Comparison of ENCODE assay signal across 8 cellular contexts in genomic region chr1:3900150-3900968, GRCh38. TPM values are rescaled to one million over a fixed set of nuclear protein-coding genes. Genes with fewer than 3 reads are reported as not detected.
A peak's percentile ranks its signal among the peaks of the same experiment; 100 is the strongest.
DNase-seq lines count a peak whose midpoint lies in the region; ATAC-seq and TF ChIP-seq lines count a peak whose summit lies in the region.

Gene C1orf174 (minus strand): TSS chr1:3900272. CDS start chr1:3900186, 86 bp downstream.

- H3K27ac Mint-ChIP-seq in GM23338 = peak within 1 kb of the TSS; percentile 100
- peak within 1 kb of the TSS; percentile 97 to 98 for H3K27ac Mint-ChIP-seq in natural killer cell treated with Interleukin-12 subunit alpha and Interleukin-12 subunit beta and Interleukin-15 and Interleukin-18, amount 100 ng/mL, for 72 hours

- H3K4me3 ChIP-seq in DOHH2 (ENCODE audit: low read length) (peak within 1 kb of the TSS; percentile 98), GM23338 (peak within 1 kb of the TSS; percentile 95), fibroblast of pulmonary artery (replicated peaks; ENCODE audit: low read depth, low read length) (peak within 1 kb of the TSS; percentile 91)

- peaks cover 11% of the 10 kb centered on the region; the same call in 2 of the 3 replicates for H3K9me3 Mint-ChIP-seq in GM23338
- no peaks in the 10 kb centered on the region for H3K9me3 Mint-ChIP-seq in natural killer cell treated with Interleukin-12 subunit alpha and Interleukin-12 subunit beta and Interleukin-15 and Interleukin-18, amount 100 ng/mL, for 72 hours

- H3K27me3 ChIP-seq in DOHH2 (ENCODE audit: control insufficient read depth, low read length) (no peaks in the 10 kb centered on the region), GM23338 (ENCODE audit: insufficient read depth) (no peaks in the 10 kb centered on the region)

- peak within 1 kb of the TSS; percentile 94 for H3K4me3 Mint-ChIP-seq in GM23338
- peak within 1 kb of the TSS; percentile 94 for H3K4me3 Mint-ChIP-seq in natural killer cell treated with Interleukin-12 subunit alpha and Interleukin-12 subunit beta and Interleukin-15 and Interleukin-18, amount 100 ng/mL, for 72 hours

- peaks cover 23% of the 10 kb centered on the region for H3K4me1 Mint-ChIP-seq in GM23338
- peaks cover 41 to 55% of the 10 kb centered on the region in 2 donors for H3K4me1 Mint-ChIP-seq in natural killer cell treated with Interleukin-12 subunit alpha and Interleukin-12 subunit beta and Interleukin-15 and Interleukin-18, amount 100 ng/mL, for 72 hours (ENCODE audit: low read depth in 2 of 2)

- ATAC-seq in GM23338 = peak; percentile 82
- ATAC-seq in natural killer cell treated with Interleukin-12 subunit alpha and Interleukin-12 subunit beta and Interleukin-15 and Interleukin-18, amount 100 ng/mL, for 72 hours = peak; percentile 84 to 89
- peak; percentile 79 for ATAC-seq in stimulated activated naive CD8-positive, alpha-beta T cell treated with anti-CD3 and anti-CD28 coated beads, Interleukin-15, Interleukin-2, amounts not matched to agents 100 U/mL and 50 U/mL, for 24 hours

- H3K79me2 ChIP-seq in DOHH2 (ENCODE audit: control insufficient read depth, low read length) = peaks cover 46% of the 10 kb centered on the region
- peaks cover 41% of the 10 kb centered on the region for H3K79me2 ChIP-seq in GM23338 (replicated peaks; ENCODE audit: insufficient read depth)

- peaks cover 57% of the 10 kb centered on the region for H3K4me1 ChIP-seq in DOHH2 (ENCODE audit: control insufficient read depth, low read length)
- H3K4me1 ChIP-seq in GM23338 (ENCODE audit: insufficient read depth) = 0 out of 2 replicates have a peak, but pooled peaks cover 4% of the 10 kb centered on the region

- peak within 1 kb of the TSS; percentile 94 for H3K27ac ChIP-seq in DOHH2 (ENCODE audit: low read depth, low read length)
- H3K27ac ChIP-seq in GM23338 (ENCODE audit: low read depth) = peak within 1 kb of the TSS; percentile 100

- H3K4me2 ChIP-seq in DOHH2 (ENCODE audit: low read length) = peak within 1 kb of the TSS; percentile 100
- peak within 1 kb of the TSS; percentile 93 for H3K4me2 ChIP-seq in GM23338

- no peaks in the 10 kb centered on the region for H3K9me3 ChIP-seq in DOHH2 (ENCODE audit: control insufficient read depth, insufficient read depth, low read length)

- TF ChIP-seq CTCF in DOHH2 (IDR thresholded peaks at IDR 0.05; ENCODE audit: low read depth, low read length, poor library complexity, severe bottlenecking) (no peak), GM23338 (conservative IDR thresholded peaks at IDR 0.05; ENCODE audit: low read depth in 2 of 2) (no peak), fibroblast of pulmonary artery (IDR thresholded peaks at IDR 0.05; ENCODE audit: low read length, missing control alignments) (no peak)

- no peaks in the 10 kb centered on the region for H4K20me1 ChIP-seq in DOHH2 (ENCODE audit: control insufficient read depth, insufficient read depth, low read depth, low read length)
- H4K20me1 ChIP-seq in GM23338 (replicated peaks; ENCODE audit: insufficient read depth) = peaks cover 11% of the 10 kb centered on the region; the same call in 1 of the 2 replicates

- H2AFZ ChIP-seq in GM23338 = peak within 1 kb of the TSS; percentile 97

- peaks cover 9% of the 10 kb centered on the region for H3K27me3 Mint-ChIP-seq in GM23338 (ENCODE audit: insufficient read depth, low read depth, poor library complexity)
- H3K27me3 Mint-ChIP-seq in natural killer cell treated with Interleukin-12 subunit alpha and Interleukin-12 subunit beta and Interleukin-15 and Interleukin-18, amount 100 ng/mL, for 72 hours = no peaks in the 10 kb centered on the region

- DNase-seq in GM23338 (ENCODE audit: low spot score) (peak; percentile 97), LHCN-M2 (ENCODE audit: low read depth) (peak; percentile 98), SHP77 (lab: John Stamatoyannopoulos, UW) (peak; percentile 95 to 96), fibroblast of pulmonary artery (ENCODE audit: low read depth) (peak; percentile 99)
- peak; percentile 94 for DNase-seq in activated effector memory CD4-positive, alpha-beta T cell treated with Interleukin-2 at 50 U/mL for 16 hours
- peak; percentile 94 for DNase-seq in natural killer cell treated with Interleukin-12 subunit alpha and Interleukin-12 subunit beta and Interleukin-15 and Interleukin-18, amount 100 ng/mL, for 72 hours (ENCODE audit: low spot score)
- DNase-seq in stimulated activated naive CD8-positive, alpha-beta T cell treated with anti-CD3 and anti-CD28 coated beads, Interleukin-15, Interleukin-2, amounts not matched to agents 100 U/mL and 50 U/mL, for 24 hours = peak; percentile 90

- H3K9me2 ChIP-seq in DOHH2 (replicated peaks; ENCODE audit: control insufficient read depth, low read length) = no peaks in the 10 kb centered on the region
- no peaks in the 10 kb centered on the region for H3K9me2 ChIP-seq in GM23338 (ENCODE audit: insufficient read depth)

- peaks cover 6% of the 10 kb centered on the region; the same call in 2 of the 3 replicates for H3K36me3 Mint-ChIP-seq in GM23338 (ENCODE audit: low read depth)
- peaks cover 7% of the 10 kb centered on the region for H3K36me3 Mint-ChIP-seq in natural killer cell treated with Interleukin-12 subunit alpha and Interleukin-12 subunit beta and Interleukin-15 and Interleukin-18, amount 100 ng/mL, for 72 hours

- peaks cover 26% of the 10 kb centered on the region for H3K36me3 ChIP-seq in DOHH2 (ENCODE audit: control insufficient read depth, low read length)
- no peaks in the 10 kb centered on the region for H3K36me3 ChIP-seq in GM23338 (ENCODE audit: insufficient read depth)

- H3F3A ChIP-seq in DOHH2 (ENCODE audit: control insufficient read depth, insufficient read depth) = peaks cover 12% of the 10 kb centered on the region
- H3F3A ChIP-seq in GM23338 (replicated peaks; ENCODE audit: low read depth) = peaks cover 3% of the 10 kb centered on the region; the same call in 1 of the 2 replicates

TF ChIP-seq in GM23338, 12 proteins besides CTCF, POLR2A, EP300 and RAD21 (continues in another document):
- TF ChIP-seq POLR2AphosphoS5 (IDR thresholded peaks at IDR 0.05; ENCODE audit: low read depth) (peak; percentile 53), ZNF114 (CRISPR knock-in tag; IDR thresholded peaks at IDR 0.05) (peak; percentile 98), ZNF331 (CRISPR knock-in tag; IDR thresholded peaks at IDR 0.05; ENCODE audit: low read depth) (no peak)
- TF ChIP-seq, protein P1, sequence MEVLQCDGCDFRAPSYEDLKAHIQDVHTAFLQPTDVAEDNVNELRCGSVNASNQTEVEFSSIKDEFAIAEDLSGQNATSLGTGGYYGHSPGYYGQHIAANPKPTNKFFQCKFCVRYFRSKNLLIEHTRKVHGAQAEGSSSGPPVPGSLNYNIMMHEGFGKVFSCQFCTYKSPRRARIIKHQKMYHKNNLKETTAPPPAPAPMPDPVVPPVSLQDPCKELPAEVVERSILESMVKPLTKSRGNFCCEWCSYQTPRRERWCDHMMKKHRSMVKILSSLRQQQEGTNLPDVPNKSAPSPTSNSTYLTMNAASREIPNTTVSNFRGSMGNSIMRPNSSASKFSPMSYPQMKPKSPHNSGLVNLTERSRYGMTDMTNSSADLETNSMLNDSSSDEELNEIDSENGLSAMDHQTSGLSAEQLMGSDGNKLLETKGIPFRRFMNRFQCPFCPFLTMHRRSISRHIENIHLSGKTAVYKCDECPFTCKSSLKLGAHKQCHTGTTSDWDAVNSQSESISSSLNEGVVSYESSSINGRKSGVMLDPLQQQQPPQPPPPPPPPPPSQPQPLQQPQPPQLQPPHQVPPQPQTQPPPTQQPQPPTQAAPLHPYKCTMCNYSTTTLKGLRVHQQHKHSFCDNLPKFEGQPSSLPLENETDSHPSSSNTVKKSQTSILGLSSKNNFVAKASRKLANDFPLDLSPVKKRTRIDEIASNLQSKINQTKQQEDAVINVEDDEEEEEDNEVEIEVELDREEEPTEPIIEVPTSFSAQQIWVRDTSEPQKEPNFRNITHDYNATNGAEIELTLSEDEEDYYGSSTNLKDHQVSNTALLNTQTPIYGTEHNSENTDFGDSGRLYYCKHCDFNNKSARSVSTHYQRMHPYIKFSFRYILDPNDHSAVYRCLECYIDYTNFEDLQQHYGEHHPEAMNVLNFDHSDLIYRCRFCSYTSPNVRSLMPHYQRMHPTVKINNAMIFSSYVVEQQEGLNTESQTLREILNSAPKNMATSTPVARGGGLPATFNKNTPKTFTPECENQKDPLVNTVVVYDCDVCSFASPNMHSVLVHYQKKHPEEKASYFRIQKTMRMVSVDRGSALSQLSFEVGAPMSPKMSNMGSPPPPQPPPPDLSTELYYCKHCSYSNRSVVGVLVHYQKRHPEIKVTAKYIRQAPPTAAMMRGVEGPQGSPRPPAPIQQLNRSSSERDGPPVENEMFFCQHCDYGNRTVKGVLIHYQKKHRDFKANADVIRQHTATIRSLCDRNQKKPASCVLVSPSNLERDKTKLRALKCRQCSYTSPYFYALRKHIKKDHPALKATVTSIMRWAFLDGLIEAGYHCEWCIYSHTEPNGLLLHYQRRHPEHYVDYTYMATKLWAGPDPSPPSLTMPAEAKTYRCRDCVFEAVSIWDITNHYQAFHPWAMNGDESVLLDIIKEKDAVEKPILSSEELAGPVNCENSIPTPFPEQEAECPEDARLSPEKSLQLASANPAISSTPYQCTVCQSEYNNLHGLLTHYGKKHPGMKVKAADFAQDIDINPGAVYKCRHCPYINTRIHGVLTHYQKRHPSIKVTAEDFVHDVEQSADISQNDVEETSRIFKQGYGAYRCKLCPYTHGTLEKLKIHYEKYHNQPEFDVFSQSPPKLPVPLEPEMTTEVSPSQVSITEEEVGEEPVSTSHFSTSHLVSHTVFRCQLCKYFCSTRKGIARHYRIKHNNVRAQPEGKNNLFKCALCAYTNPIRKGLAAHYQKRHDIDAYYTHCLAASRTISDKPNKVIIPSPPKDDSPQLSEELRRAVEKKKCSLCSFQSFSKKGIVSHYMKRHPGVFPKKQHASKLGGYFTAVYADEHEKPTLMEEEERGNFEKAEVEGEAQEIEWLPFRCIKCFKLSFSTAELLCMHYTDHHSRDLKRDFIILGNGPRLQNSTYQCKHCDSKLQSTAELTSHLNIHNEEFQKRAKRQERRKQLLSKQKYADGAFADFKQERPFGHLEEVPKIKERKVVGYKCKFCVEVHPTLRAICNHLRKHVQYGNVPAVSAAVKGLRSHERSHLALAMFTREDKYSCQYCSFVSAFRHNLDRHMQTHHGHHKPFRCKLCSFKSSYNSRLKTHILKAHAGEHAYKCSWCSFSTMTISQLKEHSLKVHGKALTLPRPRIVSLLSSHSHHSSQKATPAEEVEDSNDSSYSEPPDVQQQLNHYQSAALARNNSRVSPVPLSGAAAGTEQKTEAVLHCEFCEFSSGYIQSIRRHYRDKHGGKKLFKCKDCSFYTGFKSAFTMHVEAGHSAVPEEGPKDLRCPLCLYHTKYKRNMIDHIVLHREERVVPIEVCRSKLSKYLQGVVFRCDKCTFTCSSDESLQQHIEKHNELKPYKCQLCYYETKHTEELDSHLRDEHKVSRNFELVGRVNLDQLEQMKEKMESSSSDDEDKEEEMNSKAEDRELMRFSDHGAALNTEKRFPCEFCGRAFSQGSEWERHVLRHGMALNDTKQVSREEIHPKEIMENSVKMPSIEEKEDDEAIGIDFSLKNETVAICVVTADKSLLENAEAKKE (CRISPR knock-in tag; IDR thresholded peaks at IDR 0.05) = no peak

RNA-seq across cellular contexts. Expression of gene C1orf174, which starts in this region (rescaled TPM):
- total RNA-seq in GM23338 (2014; rRNA removed; shearing (Covaris generic)) = 28.7 and 30.8 TPM in 2 replicates
- 26.3 and 28.5 TPM in 2 replicates for polyA plus RNA-seq in GM23338 (2016; fragmentation: Nextera tagmentation; extraction: Ambion mirVana)
- 31.8 and 38.3 TPM in 2 replicates for total RNA-seq in LHCN-M2 (2014; rRNA removed)
- 15.1 TPM for polyA plus RNA-seq in LHCN-M2 (2012)
- 10 to 100 TPM; 31.0 to 34.6 TPM for total RNA-seq in natural killer cell treated with Interleukin-12 subunit alpha and Interleukin-12 subunit beta and Interleukin-15 and Interleukin-18, amount 100 ng/mL, for 72 hours

Comparison
In these comparisons a context has a peak if more than half of its experiments do, and no peak if none do; other contexts are left out.
1. Peak in every context shown above with its lines: DNase-seq, ATAC-seq, H3K4me3 ChIP-seq and H3K27ac ChIP-seq.